ENCODE assay signal across 27 cellular contexts in the genomic region with DNA sequence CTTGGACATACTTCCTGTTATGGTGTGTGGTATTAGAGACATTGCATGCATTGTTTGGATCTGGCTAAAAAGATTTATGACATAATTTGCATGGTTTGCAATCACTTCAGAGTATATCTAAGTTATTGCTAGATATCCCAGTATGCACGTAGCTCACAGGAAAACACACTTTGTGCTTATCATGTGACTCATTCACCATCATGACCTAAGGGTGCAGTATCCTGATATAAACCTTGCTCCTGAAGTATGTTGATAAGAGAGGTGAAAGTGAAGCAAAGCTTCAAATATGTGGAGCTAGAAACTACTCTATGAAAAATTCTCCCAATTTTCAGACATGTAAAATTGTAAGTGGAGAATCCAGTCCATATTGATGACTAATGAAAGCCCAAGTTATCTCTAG. TPM values are rescaled to one million over a fixed set of nuclear protein-coding genes. Genes with fewer than 3 reads are reported as not detected.
"Had no signal": no experiment of that assay in that cellular context is flagged by ENCODE, and none has a peak within 500 bp of the region (broad histone marks: within the 10 kb centered on the region; RNA-seq: fewer than 3 reads in every experiment).

No MANE protein-coding gene starts in this region.

- FAIRE-seq: colon, kidney, urothelium cell line had no signal

- H3K27ac Mint-ChIP-seq: dendritic cell treated with granulocyte-macrophage colony-stimulating factor and Interleukin-4, amounts not matched to agents 40 ng/mL and 50 ng/mL, for 4 days; effector memory CD8-positive, alpha-beta T cell; natural killer cell had no signal

- H3K4me1 Mint-ChIP-seq: natural killer cell, neural crest cell had no signal

- H3K4me3 Mint-ChIP-seq: dendritic cell treated with granulocyte-macrophage colony-stimulating factor and Interleukin-4, amounts not matched to agents 40 ng/mL and 50 ng/mL, for 4 days; effector memory CD8-positive, alpha-beta T cell; natural killer cell; neural crest cell had no signal

- H3K4me1 ChIP-seq: esophagus squamous epithelium, stomach, transverse colon had no signal

- H3K27me3 ChIP-seq: esophagus squamous epithelium, transverse colon had no signal

- H3K36me3 ChIP-seq: esophagus squamous epithelium, stomach, thoracic aorta, transverse colon had no signal

- H3K4me3 ChIP-seq: esophagus squamous epithelium, stomach, thoracic aorta, transverse colon had no signal

- H3K27ac ChIP-seq: esophagus squamous epithelium, stomach, thoracic aorta, transverse colon had no signal

- H3K27me3 Mint-ChIP-seq: dendritic cell treated with granulocyte-macrophage colony-stimulating factor and Interleukin-4, amounts not matched to agents 40 ng/mL and 50 ng/mL, for 4 days had no signal

- DNase-seq: effector memory CD8-positive, alpha-beta T cell; esophagus squamous epithelium; foreskin fibroblast; kidney; left cardiac atrium; natural killer cell; posterior cingulate gyrus; stimulated activated CD4-positive, alpha-beta T cell treated with anti-CD3 and anti-CD28 coated beads, Interleukin-12 subunit alpha, Interleukin-12 subunit beta, amount 100 ng/mL, for 4 hours; stimulated activated naive CD4-positive, alpha-beta T cell; stomach; substantia nigra; transverse colon had no signal

- H3K9me3 ChIP-seq: thoracic aorta had no signal

- ATAC-seq: effector memory CD8-positive, alpha-beta T cell; natural killer cell; sciatic nerve had no signal

RNA-seq across cellular contexts. Expression of a gene that starts 46.9 kb away (rescaled TPM):
- total RNA-seq: epithelial cell of proximal tubule, esophagus squamous epithelium, kidney, left cardiac atrium, liver, lung microvascular endothelial cell, mesenteric fat pad, mucosa of gallbladder, myocyte, natural killer cell, neural crest cell, osteocyte, pulmonary artery endothelial cell, sciatic nerve, skeletal muscle tissue, stomach, thoracic aorta, transverse colon had no signal
- polyA plus RNA-seq: liver, stomach had no signal
